Comparison of ENCODE assay signal across 10 cellular contexts in genomic region chr1:41341756-41342562, GRCh38. TPM values are rescaled to one million over a fixed set of nuclear protein-coding genes. Genes with fewer than 3 reads are reported as not detected.
DNase-seq lines count a peak whose midpoint lies in the region; ATAC-seq, FAIRE-seq and TF ChIP-seq lines count a peak whose summit lies in the region.
"Had no signal": no experiment of that assay in that cellular context is flagged by ENCODE, and none has a peak within 500 bp of the region (broad histone marks: within the 10 kb centered on the region; RNA-seq: fewer than 3 reads in every experiment).

No MANE protein-coding gene starts in this region.

- no peak overlapping the region for H3K4me2 ChIP-seq in osteoblast (ENCODE audit: insufficient read depth, low read length)

- H3K4me3 Mint-ChIP-seq in T-cell, result no peak overlapping the region

- no peak overlapping the region for H3K4me3 ChIP-seq in colonic mucosa
- peak overlapping the region in 1 of 4 donors; percentile 7 for H3K4me3 ChIP-seq in pancreas
- H3K4me3 ChIP-seq in osteoblast (ENCODE audit: insufficient read depth, low read length), result no peak overlapping the region
- H3K4me3 ChIP-seq: MG63 had no signal

- TF ChIP-seq CTCF in colonic mucosa (IDR thresholded peaks at IDR 0.05), result no peak
- no peak for TF ChIP-seq CTCF in pancreas (IDR thresholded peaks at IDR 0.05)
- no peak for TF ChIP-seq CTCF in osteoblast (IDR thresholded peaks at IDR 0.05; ENCODE audit: extremely low read depth, low read depth, low read length)

- H3K27ac Mint-ChIP-seq in T-cell, result no peak overlapping the region

- H2AFZ ChIP-seq in osteoblast (ENCODE audit: low read length), result no peak overlapping the region

- peak; percentile 91 to 97 (median 96) for ATAC-seq in pancreas
- ATAC-seq in T-cell (replicated peaks in 1 of 4), result no peak
- no peak for ATAC-seq in HG02970 (IDR thresholded peaks at IDR 0.05; ENCODE audit: low FRiP score, unreplicated experiment)

- DNase-seq in ELR (ENCODE audit: low read depth), result peak; percentile 32
- peak; percentile 63 to 89 for DNase-seq in NCI-H2081 (lab: John Stamatoyannopoulos, UW)
- peak; percentile 65 for DNase-seq in colonic mucosa
- DNase-seq in pancreas, result peak in 5 of 6 donors; percentile 41 to 71 (median 55)
- DNase-seq in T-cell, result no peak
- no peak for DNase-seq in HEK293T (ENCODE audit: extremely low spot score)
- DNase-seq in osteoblast (ENCODE audit: insufficient read length, low spot score, missing footprints), result no peak
- DNase-seq: MG63; stimulated activated CD4-positive, alpha-beta T cell treated with anti-CD3 and anti-CD28 coated beads, Interleukin-1b, Interleukin-23, amount 100 ng/mL, for 48 hours had no signal

- H3K36me3 Mint-ChIP-seq in T-cell, result no peaks in the 10 kb centered on the region

- H3K36me3 ChIP-seq in colonic mucosa (no peaks in the 10 kb centered on the region), pancreas (no peaks in the 10 kb centered on the region), osteoblast (ENCODE audit: insufficient read depth, low read length) (no peaks in the 10 kb centered on the region)
- H3K36me3 ChIP-seq: MG63 had no signal

- no peak for FAIRE-seq in pancreas (lab: Jason Lieb, UNC)

- H3K27me3 ChIP-seq in colonic mucosa (no peaks in the 10 kb centered on the region), pancreas (no peaks in the 10 kb centered on the region), osteoblast (ENCODE audit: insufficient read depth, low read length) (no peaks in the 10 kb centered on the region)
- H3K27me3 ChIP-seq: MG63 had no signal

- 35 to 43% methylated on average over 15 of the region's 15 CpGs for WGBS in pancreas, 2 donors

- no peak overlapping the region for H3K27ac ChIP-seq in colonic mucosa
- peak overlapping the region in 2 of 4 donors; percentile 55 to 70 for H3K27ac ChIP-seq in pancreas
- H3K27ac ChIP-seq in osteoblast (ENCODE audit: low read depth, low read length), result no peak overlapping the region

- H4K20me1 ChIP-seq in osteoblast (ENCODE audit: insufficient read depth, low read length), result peaks cover 3% of the 10 kb centered on the region

- H3K27me3 Mint-ChIP-seq in T-cell, result peaks cover 14 to 38% of the 10 kb centered on the region in 2 donors

- H3K9me3 ChIP-seq in colonic mucosa (no peaks in the 10 kb centered on the region), pancreas (peaks cover 0 to 5% (median 2%) of the 10 kb centered on the region in 4 donors), osteoblast (ENCODE audit: low read depth, low read length) (no peaks in the 10 kb centered on the region)

- H3K9me3 Mint-ChIP-seq in T-cell, result peaks cover 6 to 13% (median 12%) of the 10 kb centered on the region in 3 donors

- peaks cover 0 to 2% (median 0%) of the 10 kb centered on the region in 3 donors for H3K4me1 Mint-ChIP-seq in T-cell

- CTCF ChIA-PET in T-cell (lab: Charles Lee) (no interaction called here), HEK293T (lab: Yijun Ruan, JAX) (interaction anchor here (0.6 to 2.2 kb wide), 5 partner anchors 11 to 1661 kb away, joined by 3 to 10 read pairs (median 5); no protein-coding TSS in a partner anchor)

- intact Hi-C loops in colonic mucosa (cut with DNase I) (no loop called here), pancreas (cut with DNase I) (no loop called here)

- H3K79me2 ChIP-seq in osteoblast (ENCODE audit: insufficient read depth, low read length), result no peaks in the 10 kb centered on the region

- POLR2A ChIA-PET in T-cell (lab: Charles Lee), result no interaction called here
- POLR2A ChIA-PET in HEK293T (lab: Yijun Ruan, JAX), result no interaction called here

- H3K4me1 ChIP-seq in colonic mucosa (no peaks in the 10 kb centered on the region), pancreas (peaks cover 0 to 14% (median 0%) of the 10 kb centered on the region in 3 donors), osteoblast (ENCODE audit: insufficient read depth, low read length) (no peaks in the 10 kb centered on the region)

- peak overlapping the region in 1 of 2 donors; percentile 19 for H3K9ac ChIP-seq in colonic mucosa (ENCODE audit: low read depth in 2 of 2, low read length in 2 of 2)

TF ChIP-seq in HEK293T, 16 proteins besides CTCF, POLR2A, EP300 and RAD21:
- TF ChIP-seq FOXK2 (IDR thresholded peaks at IDR 0.05) (no peak), PKNOX1 (IDR thresholded peaks at IDR 0.05) (no peak), TARDBP (IDR thresholded peaks at IDR 0.05) (no peak), CTBP1 (IDR thresholded peaks at IDR 0.05; ENCODE audit: borderline replicate concordance) (no peak), ELF4 (IDR thresholded peaks at IDR 0.05) (no peak)

RNA-seq across cellular contexts. Expression of gene FOXO6, which starts 19.3 kb away (rescaled TPM):
- total RNA-seq in colonic mucosa, result under 1 TPM; 0.56 to 0.59 TPM
- total RNA-seq in pancreas, result 1 to 10 TPM in 4 of 6 donors, under 1 TPM in 2; 0.79 to 2.0 (median 1.2) TPM
- polyA plus RNA-seq in pancreas, result 1 to 10 TPM; 1.1 to 1.8 TPM
- under 1 TPM in 3 of 5 donors, not detected in 2; 0.13 to 0.70 (median 0.63) TPM for total RNA-seq in T-cell
- total RNA-seq in osteoblast, result not detected in 2 replicates

Comparison
In these comparisons a context has a peak if more than half of its experiments do, and no peak if none do; other contexts are left out.
1. DNase-seq: peak in ELR (single experiment), NCI-H2081 (2 of 2), colonic mucosa (single experiment) and pancreas (5 of 6); none in T-cell (0 of 34), HEK293T (single experiment) and osteoblast (single experiment).
2. ATAC-seq: peak in pancreas (4 of 4); none in T-cell (0 of 4) and HG02970 (single experiment).